ENCODE assay signal across 25 cellular contexts in genomic region chr12:104058796-104059195, GRCh38. TPM values are rescaled to one million over a fixed set of nuclear protein-coding genes. Genes with fewer than 3 reads are reported as not detected.
DNase-seq lines count a peak whose midpoint lies in the region; ATAC-seq, FAIRE-seq and TF ChIP-seq lines count a peak whose summit lies in the region.
"Had no signal": no experiment of that assay in that cellular context is flagged by ENCODE, and none has a peak within 500 bp of the region (broad histone marks: within the 10 kb centered on the region; RNA-seq: fewer than 3 reads in every experiment).

No MANE protein-coding gene starts in this region.

- peaks cover 21% of the 10 kb centered on the region for H3K4me1 ChIP-seq in keratinocyte (ENCODE audit: control insufficient read depth, extremely low read depth, insufficient read depth, low read length)

- H3K79me2 ChIP-seq in keratinocyte (ENCODE audit: control insufficient read depth, insufficient read depth, low read length): no peaks in the 10 kb centered on the region

- dilution Hi-C loops in keratinocyte (cut with MboI; ENCODE audit: extremely low pct_ligation_motif_present, low sequenced_read_pairs): no loop called here

- DNase-seq in D721Med (ENCODE audit: insufficient read length, low spot score) (no peak), RWPE1 (ENCODE audit: low spot score) (peak; percentile 66), choroid plexus epithelial cell (ENCODE audit: low read depth) (peak; percentile 6), keratinocyte (ENCODE audit: low read depth, low spot score) (peak; percentile 35), frontal cortex (ENCODE audit: low spot score in 2 of 2) (no peak)
- DNase-seq: AML-193; C1 segment of cervical spinal cord; CD8-positive, alpha-beta T cell; DMS153; H7; HFFc6; NCI-H1105; NCI-H146; NCI-H2029; NCI-H226; NCI-H510A treated with DMSO at 0.1 percent for 48 hours; SHP77 treated with DMSO at 0.1 percent for 48 hours; SW 1271 had no signal

- peak overlapping the region; percentile 46 for H3K4me2 ChIP-seq in keratinocyte (ENCODE audit: control insufficient read depth, extremely low read depth, insufficient read depth, low read depth, low read length)
- H3K4me2 ChIP-seq: KMS-11 had no signal

- no peak overlapping the region for H3K9ac ChIP-seq in keratinocyte (ENCODE audit: control insufficient read depth, extremely low read depth, insufficient read depth, low read length)
- H3K9ac ChIP-seq: KMS-11 had no signal

- CTCF ChIA-PET in RWPE1 (lab: Yijun Ruan, JAX): interaction anchor here (0.6 to 1.6 kb wide), 2 partner anchors 50 to 1049 kb away, joined by 4 to 5 read pairs; no protein-coding TSS in a partner anchor

- FAIRE-seq in D721Med (lab: Jason Lieb, UNC) (peak; percentile 11), keratinocyte (lab: Jason Lieb, UNC) (peak; percentile 90), frontal cortex (lab: Jason Lieb, UNC) (no peak)
- FAIRE-seq: GM12891 had no signal

- TF ChIP-seq CTCF in D721Med (IDR thresholded peaks at IDR 0.05; ENCODE audit: insufficient read depth, missing control alignments): no peak
- TF ChIP-seq CTCF in RWPE1 (conservative IDR thresholded peaks at IDR 0.05; ENCODE audit: low read depth): no peak
- TF ChIP-seq CTCF in choroid plexus epithelial cell (conservative IDR thresholded peaks at IDR 0.05; ENCODE audit: low read depth, low read length): no peak
- TF ChIP-seq CTCF in keratinocyte (optimal IDR thresholded peaks at IDR 0.05 in 1 of 3, IDR thresholded peaks at IDR 0.05 in 1 of 3, conservative IDR thresholded peaks at IDR 0.05 in 1 of 3; ENCODE audit: extremely low read depth in 1 of 3, insufficient read depth in 2 of 3, low read length in 3 of 3): no peak

- POLR2A ChIA-PET in RWPE1 (lab: Yijun Ruan, JAX; ENCODE audit: low non-redundant PET): no interaction called here

- no peak overlapping the region for H3K27ac ChIP-seq in RWPE1
- peak overlapping the region; percentile 57 for H3K27ac ChIP-seq in keratinocyte (ENCODE audit: control insufficient read depth, insufficient read depth, low read length)
- H3K27ac ChIP-seq: KMS-11, SK-N-MC had no signal

- no peak for ATAC-seq in HG03175 (IDR thresholded peaks at IDR 0.05; ENCODE audit: unreplicated experiment)
- ATAC-seq in HG03442 (IDR thresholded peaks at IDR 0.05; ENCODE audit: unreplicated experiment): no peak
- ATAC-seq: CD8-positive, alpha-beta T cell had no signal

- no peaks in the 10 kb centered on the region for H3K9me1 ChIP-seq in keratinocyte (ENCODE audit: control insufficient read depth, extremely low read depth, insufficient read depth, low read length)

- H3K4me3 ChIP-seq in choroid plexus epithelial cell (ENCODE audit: low read depth, low read length) (no peak overlapping the region), keratinocyte (ENCODE audit: control insufficient read depth in 2 of 3, extremely low read depth in 1 of 3, insufficient read depth in 2 of 3, low read depth in 1 of 3, low read length in 3 of 3) (no peak overlapping the region)
- H3K4me3 ChIP-seq: SK-N-MC had no signal

- no peaks in the 10 kb centered on the region for H4K20me1 ChIP-seq in keratinocyte (ENCODE audit: control insufficient read depth, extremely low read depth, insufficient read depth, low read length)

- no peaks in the 10 kb centered on the region for H3K36me3 ChIP-seq in keratinocyte (ENCODE audit: control insufficient read depth in 2 of 2, extremely low read depth in 1 of 2, insufficient read depth in 2 of 2, low read length in 2 of 2)

- no peaks in the 10 kb centered on the region for H3K9me3 ChIP-seq in keratinocyte (ENCODE audit: control insufficient read depth, low read depth, low read length)

- H3K27me3 ChIP-seq in keratinocyte (ENCODE audit: control insufficient read depth, extremely low read depth, insufficient read depth, low read length): no peaks in the 10 kb centered on the region

- no peak overlapping the region for H2AFZ ChIP-seq in keratinocyte (ENCODE audit: control insufficient read depth, low read length)

RNA-seq across cellular contexts. Expression of gene HCFC2, which starts 5.5 kb away (rescaled TPM):
- polyA plus RNA-seq in keratinocyte: 5.3 to 8.4 TPM (median 8.3 TPM) in 3 replicates
- 2.4 TPM for polyA plus RNA-seq in keratinocyte (2011; ENCODE audit: low read depth)
- 3.1 and 8.2 TPM in 2 replicates for polyA plus RNA-seq in keratinocyte (2011; cell fraction: cytosol; rRNA removed)
- polyA plus RNA-seq in keratinocyte (2011; cell fraction: nucleus; rRNA removed): 11.9 and 12.8 TPM in 2 replicates
- polyA plus RNA-seq in keratinocyte (2012; ENCODE audit: low replicate concordance): 4.4 and 6.6 TPM in 2 replicates
- 1.9 to 14.2 TPM (median 7.5 TPM) in 3 replicates for polyA minus RNA-seq in keratinocyte
- 3.5 TPM for polyA minus RNA-seq in keratinocyte (2011; cell fraction: cytosol; rRNA and poly(A)+ RNA removed)
- polyA minus RNA-seq in keratinocyte (2011; cell fraction: nucleus; rRNA and poly(A)+ RNA removed): 6.5 and 14.7 TPM in 2 replicates
- total RNA-seq in frontal cortex: 62.4 TPM

RNA-seq across cellular contexts. Expression of gene GLT8D2, which starts 8.8 kb away (rescaled TPM):
- 1.1 to 1.4 TPM (median 1.2 TPM) in 3 replicates for polyA plus RNA-seq in keratinocyte
- 0.35 TPM for polyA plus RNA-seq in keratinocyte (2011; ENCODE audit: low read depth)
- polyA plus RNA-seq in keratinocyte (2011; cell fraction: cytosol; rRNA removed): 0.61 and 1.2 TPM in 2 replicates
- polyA plus RNA-seq in keratinocyte (2011; cell fraction: nucleus; rRNA removed): 1.8 and 1.9 TPM in 2 replicates
- 0.28 and 0.96 TPM in 2 replicates for polyA plus RNA-seq in keratinocyte (2012; ENCODE audit: low replicate concordance)
- polyA minus RNA-seq in keratinocyte: 0.96 TPM in 2 of 3 replicates, not detected in the other
- not detected for polyA minus RNA-seq in keratinocyte (2011; cell fraction: cytosol; rRNA and poly(A)+ RNA removed)
- polyA minus RNA-seq in keratinocyte (2011; cell fraction: nucleus; rRNA and poly(A)+ RNA removed): 0.39 and 0.42 TPM in 2 replicates
- total RNA-seq in frontal cortex: 9.4 TPM
- total RNA-seq: HT-29, OCI-LY7 had no signal

Comparison
In these comparisons a context has a peak if more than half of its experiments do, and no peak if none do; other contexts are left out.
1. DNase-seq: peak in RWPE1 (single experiment), choroid plexus epithelial cell (single experiment) and keratinocyte (single experiment); none in D721Med (single experiment) and frontal cortex (0 of 2).